Comparison of ENCODE assay signal across 23 cellular contexts in the genomic region with DNA sequence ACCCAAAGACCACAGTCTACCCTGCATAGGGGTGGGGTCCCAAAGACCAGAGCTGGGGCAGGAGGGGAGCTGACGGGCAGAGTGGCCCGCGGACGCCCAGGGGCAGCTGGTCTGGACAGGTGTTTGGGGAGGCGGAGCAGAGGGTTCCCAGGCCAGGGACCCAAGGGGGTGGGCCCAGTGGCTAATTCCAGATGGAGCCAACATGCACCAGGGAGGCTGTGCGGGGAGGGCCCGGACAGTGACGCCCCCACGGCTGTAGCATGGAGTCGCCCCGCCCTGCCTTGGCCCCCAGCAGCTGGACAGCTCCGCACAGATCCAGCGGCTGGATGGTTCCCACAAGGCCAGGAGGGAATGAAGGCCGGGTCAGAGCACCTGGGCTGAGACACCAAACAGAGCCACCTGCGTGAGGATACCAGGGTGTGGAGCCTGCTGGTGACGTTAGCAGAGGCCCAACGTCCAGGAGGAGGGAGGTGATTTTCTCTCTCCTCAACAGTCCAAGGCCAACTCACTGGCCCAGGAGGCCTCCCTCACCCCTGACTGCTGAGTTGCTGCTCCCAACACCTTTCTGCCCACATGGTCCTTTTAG. TPM values are rescaled to one million over a fixed set of nuclear protein-coding genes. Genes with fewer than 3 reads are reported as not detected.
DNase-seq lines count a peak whose midpoint lies in the region; ATAC-seq and TF ChIP-seq lines count a peak whose summit lies in the region.
"Had no signal": no experiment of that assay in that cellular context is flagged by ENCODE, and none has a peak within 500 bp of the region (broad histone marks: within the 10 kb centered on the region; RNA-seq: fewer than 3 reads in every experiment).

No MANE protein-coding gene starts in this region.

- H3K27me3 Mint-ChIP-seq in type B pancreatic cell: no peaks in the 10 kb centered on the region

- H3K4me1 ChIP-seq in HCT116 (ENCODE audit: control insufficient read depth in 1 of 2, insufficient read depth in 2 of 2, low read length in 2 of 2) (peaks cover 0 to 19% of the 10 kb centered on the region in 2 experiments; a peak in 3 of 4 replicates), mucosa of descending colon (ENCODE audit: low read depth) (peaks cover 61% of the 10 kb centered on the region)
- H3K4me1 ChIP-seq: parathyroid adenoma had no signal

- RAD21 ChIA-PET in HCT116 (lab: Charles Lee; ENCODE audit: low non-redundant PET in 1 of 2, low total read pairs in 2 of 2, uncharacterized antibody in 2 of 2, unreplicated experiment in 2 of 2): no interaction called here

- no peaks in the 10 kb centered on the region for H3K9me3 Mint-ChIP-seq in type B pancreatic cell
- H3K9me3 Mint-ChIP-seq: activated CD8-positive, alpha-beta T cell treated with anti-CD3 and anti-CD28 coated beads for 36 hours; activated naive CD4-positive, alpha-beta T cell treated with anti-CD3 and anti-CD28 coated beads, Interleukin-2, amount 50 U/mL, for 24 hours; natural killer cell treated with Interleukin-12 subunit alpha and Interleukin-12 subunit beta and Interleukin-15 and Interleukin-18, amount 100 ng/mL, for 72 hours; T-helper 2 cell treated with Interferon-gamma antibody and Interleukin-4, amounts not matched to agents 5 μg/mL and 100 μg/mL, for 36 hours had no signal

- no peak overlapping the region for H3K9ac ChIP-seq in HCT116 (ENCODE audit: low read length)
- H3K9ac ChIP-seq: GM23248, KMS-11, parathyroid adenoma had no signal

- BruUV-seq in HCT116 (replicated peaks; lab: Mats Ljungman, UMichigan): no TSS peak

- no peaks in the 10 kb centered on the region for H4K20me1 ChIP-seq in HCT116 (ENCODE audit: insufficient read depth)

- H3K4me1 Mint-ChIP-seq in type B pancreatic cell (ENCODE audit: unreplicated experiment): peaks cover 24% of the 10 kb centered on the region
- H3K4me1 Mint-ChIP-seq: activated naive CD4-positive, alpha-beta T cell treated with anti-CD3 and anti-CD28 coated beads, Interleukin-2, amount 50 U/mL, for 24 hours had no signal

- in situ Hi-C loops in KBM-7 (cut with MboI; ENCODE audit: low pct_unique_long_range_greater_than_20kb, low sequenced_read_pairs): no loop called here

- no peak overlapping the region for H2AFZ ChIP-seq in HCT116 (ENCODE audit: low read depth, low read length, poor library complexity, severe bottlenecking)
- H2AFZ ChIP-seq: GM23248, parathyroid adenoma had no signal

- no peaks in the 10 kb centered on the region for H3K9me2 ChIP-seq in HCT116 (ENCODE audit: insufficient read depth)

- no peaks in the 10 kb centered on the region for H3K27me3 ChIP-seq in HCT116 (ENCODE audit: insufficient read depth, low read length)
- H3K27me3 ChIP-seq: thyroid gland had no signal

- H3K4me3 ChIP-seq in HCT116 (replicated peaks in 1 of 2; ENCODE audit: low read depth in 1 of 2, low read length in 2 of 2): no peak overlapping the region
- no peak overlapping the region for H3K4me3 ChIP-seq in mucosa of descending colon
- H3K4me3 ChIP-seq in coronary artery: no peak overlapping the region
- H3K4me3 ChIP-seq: GM23248, lower lobe of right lung, stomach, thyroid gland had no signal

- POLR2A ChIA-PET in HCT116 (lab: Charles Lee): interaction anchor here (0.9 kb wide), 1 partner anchor 61 kb away, joined by 4 read pairs; the partner anchor contains the start of gene NOTCH1

- no peak overlapping the region; the same call in 1 of the 2 replicates for H3K4me2 ChIP-seq in HCT116 (ENCODE audit: low read length)
- H3K4me2 ChIP-seq: KMS-11 had no signal

- no peak overlapping the region for H3K27ac ChIP-seq in HCT116 (ENCODE audit: low read depth, low read length)
- no peak overlapping the region for H3K27ac ChIP-seq in coronary artery
- H3K27ac ChIP-seq: GM23248, KMS-11, lower lobe of right lung, parathyroid adenoma, thyroid gland had no signal

- no peak for TF ChIP-seq POLR2A in HCT116 (IDR thresholded peaks at IDR 0.05; ENCODE audit: borderline replicate concordance, extremely low read depth, insufficient read depth, insufficient read length)

- H3K4me3 Mint-ChIP-seq in type B pancreatic cell: peak overlapping the region; percentile 24
- H3K4me3 Mint-ChIP-seq: activated CD8-positive, alpha-beta T cell treated with anti-CD3 and anti-CD28 coated beads for 36 hours; activated naive CD4-positive, alpha-beta T cell treated with anti-CD3 and anti-CD28 coated beads, Interleukin-2, amount 50 U/mL, for 24 hours; natural killer cell treated with Interleukin-12 subunit alpha and Interleukin-12 subunit beta and Interleukin-15 and Interleukin-18, amount 100 ng/mL, for 72 hours; T-helper 2 cell treated with Interferon-gamma antibody and Interleukin-4, amounts not matched to agents 5 μg/mL and 100 μg/mL, for 36 hours had no signal

- H3K36me3 Mint-ChIP-seq in type B pancreatic cell: no peaks in the 10 kb centered on the region
- H3K36me3 Mint-ChIP-seq: activated naive CD4-positive, alpha-beta T cell treated with anti-CD3 and anti-CD28 coated beads, Interleukin-2, amount 50 U/mL, for 24 hours; natural killer cell treated with Interleukin-12 subunit alpha and Interleukin-12 subunit beta and Interleukin-15 and Interleukin-18, amount 100 ng/mL, for 72 hours had no signal

- DNase-seq in HCT116 (ENCODE audit: low read depth, low spot score): no peak
- DNase-seq in SW480 (ENCODE audit: low spot score): peak; percentile 66
- DNase-seq in mucosa of descending colon: peak in 1 of 3 donors; percentile 44
- no peak for DNase-seq in type B pancreatic cell (ENCODE audit: extremely low spot score, unreplicated experiment)
- DNase-seq in coronary artery (ENCODE audit: low spot score): no peak
- DNase-seq in KBM-7: no peak
- DNase-seq in SKM-1 treated with dmso at 0.1 percent for 144 hours (lab: John Stamatoyannopoulos, UW; ENCODE audit: unreplicated experiment): no peak
- DNase-seq: activated CD4-positive, alpha-beta T cell treated with anti-CD3 and anti-CD28 coated beads for 1 hour; activated CD8-positive, alpha-beta T cell treated with anti-CD3 and anti-CD28 coated beads for 36 hours; amniotic stem cell; GM23248; lower lobe of right lung; MM.1S; NCI-H1930; NCI-H524; OCI-M1; stomach; thyroid gland had no signal

- CTCF ChIA-PET in HCT116 (lab: Charles Lee): interaction anchor here (1.4 kb wide), 1 partner anchor 123 kb away, joined by 4 read pairs; no protein-coding TSS in a partner anchor

- no peak for TF ChIP-seq RAD21 in HCT116 (IDR thresholded peaks at IDR 0.05; ENCODE audit: low read depth)

- H3K79me2 ChIP-seq in HCT116 (ENCODE audit: insufficient read depth, low read length): no peaks in the 10 kb centered on the region
- H3K79me2 ChIP-seq: parathyroid adenoma had no signal

- no peak overlapping the region for H3K27ac Mint-ChIP-seq in type B pancreatic cell
- H3K27ac Mint-ChIP-seq: activated CD8-positive, alpha-beta T cell treated with anti-CD3 and anti-CD28 coated beads for 36 hours; activated naive CD4-positive, alpha-beta T cell treated with anti-CD3 and anti-CD28 coated beads, Interleukin-2, amount 50 U/mL, for 24 hours; natural killer cell treated with Interleukin-12 subunit alpha and Interleukin-12 subunit beta and Interleukin-15 and Interleukin-18, amount 100 ng/mL, for 72 hours; T-helper 2 cell treated with Interferon-gamma antibody and Interleukin-4, amounts not matched to agents 5 μg/mL and 100 μg/mL, for 36 hours had no signal

- intact Hi-C loops in HCT116 (cut with micrococcal nuclease) (no loop called here), mucosa of descending colon (cut with DNase I, micrococcal nuclease) (no loop called here)

- ATAC-seq in HCT116 (peak; percentile 23), mucosa of descending colon (peak; percentile 16)
- ATAC-seq: activated CD8-positive, alpha-beta T cell treated with anti-CD3 and anti-CD28 coated beads for 36 hours; natural killer cell treated with Interleukin-12 subunit alpha and Interleukin-12 subunit beta and Interleukin-15 and Interleukin-18, amount 100 ng/mL, for 72 hours had no signal

- TF ChIP-seq CTCF in HCT116 (IDR thresholded peaks at IDR 0.05 in 2 of 3, conservative IDR thresholded peaks at IDR 0.05 in 1 of 3; ENCODE audit: borderline replicate concordance in 1 of 3, insufficient read depth in 1 of 3, low read depth in 2 of 3, low read length in 2 of 3) (no peak), mucosa of descending colon (IDR thresholded peaks at IDR 0.05) (no peak), type B pancreatic cell (conservative IDR thresholded peaks at IDR 0.05) (no peak), coronary artery (IDR thresholded peaks at IDR 0.05) (no peak)

- no peaks in the 10 kb centered on the region for H3K9me3 ChIP-seq in HCT116 (ENCODE audit: control insufficient read depth in 1 of 2, insufficient read depth in 1 of 2, low read depth in 1 of 2, low read length in 2 of 2)
- H3K9me3 ChIP-seq in mucosa of descending colon: no peaks in the 10 kb centered on the region
- H3K9me3 ChIP-seq: lower lobe of right lung, stomach, thyroid gland had no signal

- H3K36me3 ChIP-seq in HCT116 (ENCODE audit: control insufficient read depth in 1 of 2, insufficient read depth in 2 of 2, low read length in 2 of 2) (no peaks in the 10 kb centered on the region), mucosa of descending colon (ENCODE audit: low read depth) (no peaks in the 10 kb centered on the region)
- H3K36me3 ChIP-seq: lower lobe of right lung, stomach, thyroid gland had no signal

TF ChIP-seq in HCT116, 20 proteins besides CTCF, POLR2A, EP300 and RAD21 (continues in another document):
- TF ChIP-seq EZH2phosphoT487 (IDR thresholded peaks at IDR 0.05; ENCODE audit: borderline replicate concordance) (no peak), EGR1 (IDR thresholded peaks at IDR 0.05; ENCODE audit: low read depth) (no peak), SIN3A (IDR thresholded peaks at IDR 0.05; ENCODE audit: low read depth) (no peak), YY1 (IDR thresholded peaks at IDR 0.05; ENCODE audit: extremely low read depth, insufficient replicate concordance, low read depth, low read length) (no peak), POLR2AphosphoS5 (IDR thresholded peaks at IDR 0.05; ENCODE audit: low read depth, low read length) (no peak)

RNA-seq across cellular contexts. Expression of gene EGFL7, which starts 55.3 kb away (rescaled TPM):
- total RNA-seq in HCT116 (2021; ENCODE audit: unreplicated experiment) (82.0 TPM), mucosa of descending colon (10 to 100 TPM; 15.9 to 43.4 (median 18.9) TPM), type B pancreatic cell (ENCODE audit: low replicate concordance) (20.7 and 25.5 TPM in 2 replicates)
- 87.5 and 89.7 TPM in 2 replicates for polyA plus RNA-seq in HCT116 (2012)
